Comparison of ENCODE assay signal across 37 cellular contexts in the genomic region with DNA sequence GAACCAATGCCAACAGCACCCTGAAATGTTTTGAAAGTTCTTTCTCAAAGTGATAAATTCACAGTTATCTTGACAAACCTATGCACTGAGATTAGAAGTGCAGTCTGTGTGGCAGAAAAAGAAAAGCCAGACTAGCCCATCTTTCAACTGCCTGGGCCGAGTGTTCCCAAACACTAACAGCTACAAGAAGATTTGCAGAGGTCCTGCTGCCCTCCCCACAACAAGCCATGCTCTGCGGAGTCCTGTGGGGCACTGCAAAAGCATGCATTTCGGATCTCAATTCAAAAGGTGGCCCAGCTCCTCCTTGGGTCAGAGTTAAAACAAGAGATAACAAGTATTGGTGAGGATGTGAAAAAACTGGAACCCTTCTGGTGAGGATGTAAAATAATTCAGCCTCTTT.
"Had no signal": no experiment of that assay in that cellular context is flagged by ENCODE, and none has a peak within 500 bp of the region (broad histone marks: within the 10 kb centered on the region; RNA-seq: fewer than 3 reads in every experiment).

No MANE protein-coding gene starts in this region.

- H3K27me3 Mint-ChIP-seq: activated B cell treated with CpG ODN at 0.5 μM for 24 hours; activated CD4-positive, alpha-beta memory T cell treated with anti-CD3 and anti-CD28 coated beads for 36 hours; activated CD4-positive, alpha-beta T cell treated with anti-CD3 and anti-CD28 coated beads, Interleukin-2, amount 10 ng/mL, durations not matched to agents 24 days and 14 days; activated CD8-positive, alpha-beta T cell treated with anti-CD3 and anti-CD28 coated beads for 36 hours; activated T-helper 17 cell treated with anti-CD3 and anti-CD28 coated beads, Interleukin-2, amount 50 U/mL, for 72 hours had no signal

- H3K36me3 Mint-ChIP-seq: activated CD4-positive, alpha-beta memory T cell treated with anti-CD3 and anti-CD28 coated beads for 36 hours; activated naive CD4-positive, alpha-beta T cell treated with anti-CD3 and anti-CD28 coated beads, Interleukin-2, amount 50 U/mL, for 72 hours; activated naive CD8-positive, alpha-beta T cell treated with anti-CD3 and anti-CD28 coated beads for 36 hours had no signal

- H3K27ac Mint-ChIP-seq: activated B cell treated with CpG ODN at 0.5 μM for 24 hours; activated CD4-positive, alpha-beta memory T cell treated with anti-CD3 and anti-CD28 coated beads for 36 hours; activated CD4-positive, alpha-beta T cell treated with anti-CD3 and anti-CD28 coated beads, Interleukin-2, amount 10 ng/mL, durations not matched to agents 24 days and 14 days; activated CD8-positive, alpha-beta T cell treated with anti-CD3 and anti-CD28 coated beads for 36 hours; activated naive CD4-positive, alpha-beta T cell treated with anti-CD3 and anti-CD28 coated beads for 36 hours; activated naive CD4-positive, alpha-beta T cell treated with anti-CD3 and anti-CD28 coated beads, Interleukin-2, amount 50 U/mL, for 72 hours; activated naive CD8-positive, alpha-beta T cell treated with anti-CD3 and anti-CD28 coated beads for 36 hours; activated T-cell treated with anti-CD3 and anti-CD28 coated beads, Interleukin-2, amount 50 U/mL, for 72 hours; activated T-helper 1 cell treated with anti-CD3 and anti-CD28 coated beads, Interleukin-12 subunit alpha, Interleukin-12 subunit beta, Interleukin-2, Interleukin-4 antibody, amounts not matched to agents 30 ng/mL and 10 ng/mL and 1 ng/mL, durations not matched to agents 14 hours and 24 hours and 36 hours; activated T-helper 17 cell treated with anti-CD3 and anti-CD28 coated beads, Interleukin-2, amount 50 U/mL, for 72 hours; T-helper 1 cell treated with Interleukin-12 subunit alpha and Interleukin-12 subunit beta and Interleukin-4 antibody, amounts not matched to agents 30 μg/mL and 1 μg/mL, for 36 hours; T-helper 2 cell treated with Interferon-gamma antibody and Interleukin-4, amounts not matched to agents 5 μg/mL and 100 μg/mL, for 36 hours had no signal

- H3K36me3 ChIP-seq: adrenal gland, brain microvascular endothelial cell had no signal

- H3K27ac ChIP-seq: adrenal gland, body of pancreas, brain microvascular endothelial cell, breast epithelium, VCaP had no signal

- H3K4me3 ChIP-seq: adrenal gland, body of pancreas, breast epithelium had no signal

- H3K9me3 ChIP-seq: adrenal gland, body of pancreas, breast epithelium had no signal

- H3K4me3 Mint-ChIP-seq: activated B cell treated with CpG ODN at 0.5 μM for 24 hours; activated CD4-positive, alpha-beta memory T cell treated with anti-CD3 and anti-CD28 coated beads for 36 hours; activated CD4-positive, alpha-beta T cell treated with anti-CD3 and anti-CD28 coated beads, Interleukin-2, amount 10 ng/mL, durations not matched to agents 24 days and 14 days; activated CD8-positive, alpha-beta T cell treated with anti-CD3 and anti-CD28 coated beads for 36 hours; activated naive CD4-positive, alpha-beta T cell treated with anti-CD3 and anti-CD28 coated beads for 36 hours; activated naive CD8-positive, alpha-beta T cell treated with anti-CD3 and anti-CD28 coated beads for 36 hours; activated T-cell treated with anti-CD3 and anti-CD28 coated beads, Interleukin-2, amount 50 U/mL, for 4 hours; activated T-cell treated with anti-CD3 and anti-CD28 coated beads, Interleukin-2, amount 50 U/mL, for 72 hours; activated T-helper 1 cell treated with anti-CD3 and anti-CD28 coated beads, Interleukin-12 subunit alpha, Interleukin-12 subunit beta, Interleukin-2, Interleukin-4 antibody, amounts not matched to agents 30 ng/mL and 10 ng/mL and 1 ng/mL, durations not matched to agents 14 hours and 24 hours and 36 hours; activated T-helper 17 cell treated with anti-CD3 and anti-CD28 coated beads, Interleukin-2, amount 50 U/mL, for 72 hours; T-helper 1 cell treated with Interleukin-12 subunit alpha and Interleukin-12 subunit beta and Interleukin-4 antibody, amounts not matched to agents 30 μg/mL and 1 μg/mL, for 36 hours; T-helper 2 cell treated with Interferon-gamma antibody and Interleukin-4, amounts not matched to agents 5 μg/mL and 100 μg/mL, for 36 hours had no signal

- ATAC-seq: activated CD8-positive, alpha-beta T cell treated with anti-CD3 and anti-CD28 coated beads for 36 hours; activated naive CD4-positive, alpha-beta T cell treated with anti-CD3 and anti-CD28 coated beads, Interleukin-2, amount 50 U/mL, for 72 hours; activated T-cell treated with anti-CD3 and anti-CD28 coated beads, Interleukin-2, amount 50 U/mL, for 4 hours; activated T-cell treated with anti-CD3 and anti-CD28 coated beads, Interleukin-2, amount 50 U/mL, for 72 hours; activated T-helper 17 cell treated with anti-CD3 and anti-CD28 coated beads, Interleukin-2, amount 50 U/mL, for 72 hours; body of pancreas had no signal

- H3K4me1 ChIP-seq: breast epithelium had no signal

- H3K27me3 ChIP-seq: adrenal gland, body of pancreas, brain microvascular endothelial cell, breast epithelium had no signal

- H3K9me3 Mint-ChIP-seq: activated B cell treated with CpG ODN at 0.5 μM for 24 hours; activated CD4-positive, alpha-beta memory T cell treated with anti-CD3 and anti-CD28 coated beads for 36 hours; activated CD4-positive, alpha-beta T cell treated with anti-CD3 and anti-CD28 coated beads, Interleukin-2, amount 10 ng/mL, durations not matched to agents 24 days and 14 days; activated CD8-positive, alpha-beta T cell treated with anti-CD3 and anti-CD28 coated beads for 36 hours; activated naive CD4-positive, alpha-beta T cell treated with anti-CD3 and anti-CD28 coated beads for 36 hours; activated naive CD4-positive, alpha-beta T cell treated with anti-CD3 and anti-CD28 coated beads, Interleukin-2, amount 50 U/mL, for 72 hours; activated naive CD8-positive, alpha-beta T cell treated with anti-CD3 and anti-CD28 coated beads for 36 hours; activated T-cell treated with anti-CD3 and anti-CD28 coated beads, Interleukin-2, amount 50 U/mL, for 4 hours; activated T-cell treated with anti-CD3 and anti-CD28 coated beads, Interleukin-2, amount 50 U/mL, for 72 hours; activated T-helper 1 cell treated with anti-CD3 and anti-CD28 coated beads, Interleukin-12 subunit alpha, Interleukin-12 subunit beta, Interleukin-2, Interleukin-4 antibody, amounts not matched to agents 30 ng/mL and 10 ng/mL and 1 ng/mL, durations not matched to agents 14 hours and 24 hours and 36 hours; T-helper 1 cell treated with Interleukin-12 subunit alpha and Interleukin-12 subunit beta and Interleukin-4 antibody, amounts not matched to agents 30 μg/mL and 1 μg/mL, for 36 hours; T-helper 2 cell treated with Interferon-gamma antibody and Interleukin-4, amounts not matched to agents 5 μg/mL and 100 μg/mL, for 36 hours had no signal

- H3K4me1 Mint-ChIP-seq: activated B cell treated with CpG ODN at 0.5 μM for 24 hours; activated CD4-positive, alpha-beta T cell treated with anti-CD3 and anti-CD28 coated beads, Interleukin-2, amount 10 ng/mL, durations not matched to agents 24 days and 14 days; activated naive CD8-positive, alpha-beta T cell treated with anti-CD3 and anti-CD28 coated beads for 36 hours; activated T-helper 17 cell treated with anti-CD3 and anti-CD28 coated beads, Interleukin-2, amount 50 U/mL, for 72 hours had no signal

- DNase-seq: activated B cell treated with CpG ODN at 0.5 μM for 24 hours; activated CD4-positive, alpha-beta memory T cell treated with anti-CD3 and anti-CD28 coated beads for 36 hours; activated CD4-positive, alpha-beta T cell treated with anti-CD3 and anti-CD28 coated beads for 4 hours; activated CD4-positive, alpha-beta T cell treated with anti-CD3 and anti-CD28 coated beads, Interleukin-2, amount 10 ng/mL, durations not matched to agents 24 days and 14 days; activated CD4-positive, alpha-beta T cell treated with anti-CD3 and anti-CD28 coated beads, Interleukin-2, amount 50 U/mL, for 1 hour; activated CD4-positive, alpha-beta T cell treated with anti-CD3 and anti-CD28 coated beads, Interleukin-2, amount 50 U/mL, for 4 hours; activated CD4-positive, CD25-positive, alpha-beta regulatory T cell treated with anti-CD3 and anti-CD28 coated beads, Interleukin-2, amount 50 U/mL, for 72 hours; activated CD8-positive, alpha-beta memory T cell treated with anti-CD3 and anti-CD28 coated beads, Interleukin-2, amount 50 U/mL, for 4 hours; activated CD8-positive, alpha-beta T cell treated with anti-CD3 and anti-CD28 coated beads for 36 hours; activated effector memory CD4-positive, alpha-beta T cell treated with anti-CD3 and anti-CD28 coated beads, Interleukin-2, amount 50 U/mL, for 16 hours; activated gamma-delta T cell treated with Interleukin-2 at 50 U/mL for 16 hours; activated naive CD4-positive, alpha-beta T cell; activated naive CD4-positive, alpha-beta T cell treated with anti-CD3 and anti-CD28 coated beads for 36 hours; activated naive CD4-positive, alpha-beta T cell treated with anti-CD3 and anti-CD28 coated beads, Interleukin-2, amount 50 U/mL, for 16 hours; activated naive CD8-positive, alpha-beta T cell treated with anti-CD3 and anti-CD28 coated beads for 36 hours; activated T-cell treated with anti-CD3 and anti-CD28 coated beads for 4 hours; activated T-cell treated with anti-CD3 and anti-CD28 coated beads, Interleukin-2, amount 50 U/mL, for 1 hour; activated T-cell treated with anti-CD3 and anti-CD28 coated beads, Interleukin-2, amount 50 U/mL, for 4 hours; activated T-cell treated with anti-CD3 and anti-CD28 coated beads, Interleukin-2, amount 50 U/mL, for 72 hours; adrenal gland; amniotic stem cell; aorta; body of pancreas; brain microvascular endothelial cell; central memory CD4-positive, alpha-beta T cell; T-helper 1 cell; T-helper 2 cell; T-helper 9 cell had no signal

- FAIRE-seq: astrocyte, TTC549 had no signal
